Comparison of ENCODE assay signal across 15 cellular contexts in the genomic region with DNA sequence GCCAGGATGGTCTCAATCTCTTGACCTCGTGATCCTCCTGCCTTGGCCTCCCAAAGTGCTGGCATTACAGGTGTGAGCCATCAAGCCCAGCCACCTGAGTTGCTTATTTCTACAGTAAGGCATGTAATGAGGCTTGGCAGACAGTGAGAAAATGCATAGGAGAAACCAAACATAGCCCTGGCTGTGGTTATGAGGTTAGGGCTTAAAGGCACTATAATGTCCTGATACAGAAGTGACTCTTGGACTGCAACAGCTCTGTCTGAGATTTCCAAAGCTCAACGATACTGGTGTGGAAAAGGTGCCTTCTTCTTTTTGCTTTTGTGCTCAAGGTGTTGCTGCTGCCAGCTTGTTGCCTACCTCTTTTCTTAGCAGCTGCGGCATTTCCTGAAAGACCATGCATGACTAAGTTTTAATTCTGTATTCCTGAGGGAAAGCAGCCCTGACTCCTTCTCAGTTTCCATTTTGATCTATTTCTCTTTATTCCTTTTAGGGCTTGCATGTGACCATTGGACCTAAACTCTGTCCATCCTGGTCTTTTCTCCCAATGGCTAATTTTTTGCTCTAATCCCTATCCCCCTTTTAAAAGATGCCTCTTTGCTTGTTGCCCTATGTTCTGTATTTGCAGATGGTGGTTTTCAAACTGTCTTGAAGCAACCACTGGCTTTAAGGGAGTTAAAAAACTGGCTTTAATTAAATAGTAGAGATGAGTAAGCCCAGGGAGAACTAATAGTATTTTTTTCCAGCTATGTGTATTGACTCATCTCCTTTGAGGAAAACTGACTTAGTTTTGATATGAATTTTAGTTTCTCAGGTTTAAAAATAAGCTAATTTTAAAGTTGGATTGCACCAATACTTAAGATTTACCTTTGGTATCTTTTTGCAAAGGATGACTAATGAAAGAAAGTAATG.
DNase-seq lines count a peak whose midpoint lies in the region; ATAC-seq and TF ChIP-seq lines count a peak whose summit lies in the region.
"Had no signal": no experiment of that assay in that cellular context is flagged by ENCODE, and none has a peak within 500 bp of the region (broad histone marks: within the 10 kb centered on the region; RNA-seq: fewer than 3 reads in every experiment).

No MANE protein-coding gene starts in this region.

- no peaks in the 10 kb centered on the region for H3K9me3 Mint-ChIP-seq in activated naive CD4-positive, alpha-beta T cell treated with anti-CD3 and anti-CD28 coated beads, Interleukin-2, amount 50 U/mL, for 24 hours
- H3K9me3 Mint-ChIP-seq in stimulated activated naive B cell treated with anti-CD40 and anti-IgM and Interleukin-4, amounts not matched to agents 10 μg/mL and 1 μg/mL and 100 μg/mL, for 72 hours, result no peaks in the 10 kb centered on the region

- TF ChIP-seq CTCF in fibroblast of mammary gland (conservative IDR thresholded peaks at IDR 0.05; ENCODE audit: control insufficient read depth, insufficient read depth, low read depth, low read length), result no peak
- no peak for TF ChIP-seq CTCF in heart right ventricle (IDR thresholded peaks at IDR 0.05)

- ATAC-seq in stimulated activated naive B cell treated with anti-CD40 and anti-IgM and Interleukin-4, amounts not matched to agents 10 μg/mL and 1 μg/mL and 100 μg/mL, for 72 hours (replicated peaks), result peak in 1 of 2 donors; percentile 60
- ATAC-seq in heart right ventricle, result no peak
- ATAC-seq: pancreas had no signal

- no peak overlapping the region for H3K27ac ChIP-seq in heart right ventricle
- H3K27ac ChIP-seq: cardiac muscle cell, pancreas, stomach had no signal

- DNase-seq in activated naive CD4-positive, alpha-beta T cell treated with anti-CD3 and anti-CD28 coated beads, Interleukin-2, amount 50 U/mL, for 16 hours, result no peak
- DNase-seq in RKO (ENCODE audit: low spot score) (peak; percentile 5), fibroblast of mammary gland (ENCODE audit: low read depth) (peak; percentile 80), foreskin melanocyte (no peak), heart right ventricle (no peak), GOT3 (lab: John Stamatoyannopoulos, UW) (no peak)
- no peak for DNase-seq in stimulated activated naive B cell treated with anti-CD40 and anti-IgM and Interleukin-4, amounts not matched to agents 10 μg/mL and 1 μg/mL and 100 μg/mL, for 72 hours
- DNase-seq: activated CD8-positive, alpha-beta memory T cell treated with anti-CD3 and anti-CD28 coated beads, Interleukin-2, amount 50 U/mL, for 4 hours; BE2C; mesendoderm; NCI-H1417 treated with DMSO at 0.1 percent for 48 hours; pancreas; stomach had no signal

- no peak overlapping the region for H3K4me3 ChIP-seq in fibroblast of mammary gland (ENCODE audit: control insufficient read depth, low read depth, low read length)
- no peak overlapping the region for H3K4me3 ChIP-seq in heart right ventricle
- H3K4me3 ChIP-seq: cardiac muscle cell, pancreas, stomach had no signal

- H3K27ac Mint-ChIP-seq in activated naive CD4-positive, alpha-beta T cell treated with anti-CD3 and anti-CD28 coated beads, Interleukin-2, amount 50 U/mL, for 24 hours, result peak overlapping the region; percentile 48
- peak overlapping the region; percentile 74 for H3K27ac Mint-ChIP-seq in stimulated activated naive B cell treated with anti-CD40 and anti-IgM and Interleukin-4, amounts not matched to agents 10 μg/mL and 1 μg/mL and 100 μg/mL, for 72 hours

- H3K27me3 ChIP-seq in heart right ventricle, result no peaks in the 10 kb centered on the region
- H3K27me3 ChIP-seq: BE2C, cardiac muscle cell, pancreas, stomach had no signal

- no peaks in the 10 kb centered on the region for H3K9me3 ChIP-seq in heart right ventricle
- H3K9me3 ChIP-seq: BE2C, pancreas, stomach had no signal

- H3K4me1 ChIP-seq in heart right ventricle, result peaks cover 0 to 24% (median 12%) of the 10 kb centered on the region in 9 donors
- H3K4me1 ChIP-seq: BE2C had no signal

- no peaks in the 10 kb centered on the region for H3K27me3 Mint-ChIP-seq in activated naive CD4-positive, alpha-beta T cell treated with anti-CD3 and anti-CD28 coated beads, Interleukin-2, amount 50 U/mL, for 24 hours
- H3K27me3 Mint-ChIP-seq in stimulated activated naive B cell treated with anti-CD40 and anti-IgM and Interleukin-4, amounts not matched to agents 10 μg/mL and 1 μg/mL and 100 μg/mL, for 72 hours, result no peaks in the 10 kb centered on the region

- H3K4me3 Mint-ChIP-seq in activated naive CD4-positive, alpha-beta T cell treated with anti-CD3 and anti-CD28 coated beads, Interleukin-2, amount 50 U/mL, for 24 hours, result peak overlapping the region; percentile 45
- H3K4me3 Mint-ChIP-seq in stimulated activated naive B cell treated with anti-CD40 and anti-IgM and Interleukin-4, amounts not matched to agents 10 μg/mL and 1 μg/mL and 100 μg/mL, for 72 hours, result no peak overlapping the region

- 92 to 95% methylated on average over 3 of the region's 3 CpGs for WGBS in heart right ventricle, 2 donors

- peaks cover 13% of the 10 kb centered on the region for H3K36me3 Mint-ChIP-seq in activated naive CD4-positive, alpha-beta T cell treated with anti-CD3 and anti-CD28 coated beads, Interleukin-2, amount 50 U/mL, for 24 hours
- H3K36me3 Mint-ChIP-seq in stimulated activated naive B cell treated with anti-CD40 and anti-IgM and Interleukin-4, amounts not matched to agents 10 μg/mL and 1 μg/mL and 100 μg/mL, for 72 hours, result peaks cover 19 to 22% of the 10 kb centered on the region in 2 donors

- intact Hi-C loops in heart right ventricle (cut with DNase I), result loop anchor here in 2 of 10 donors (5.0 to 10.0 kb wide), 2 partner anchors 66 to 68 kb away; partner anchors contain the start of gene KIF1B (in 2 of the 2)

- peaks cover 0 to 100% (median 56%) of the 10 kb centered on the region in 9 donors for H3K36me3 ChIP-seq in heart right ventricle
- H3K36me3 ChIP-seq: BE2C had no signal

- peaks cover 18% of the 10 kb centered on the region for H3K4me1 Mint-ChIP-seq in activated naive CD4-positive, alpha-beta T cell treated with anti-CD3 and anti-CD28 coated beads, Interleukin-2, amount 50 U/mL, for 24 hours
- peaks cover 5 to 6% of the 10 kb centered on the region in 2 donors for H3K4me1 Mint-ChIP-seq in stimulated activated naive B cell treated with anti-CD40 and anti-IgM and Interleukin-4, amounts not matched to agents 10 μg/mL and 1 μg/mL and 100 μg/mL, for 72 hours

Comparison
In these comparisons a context has a peak if more than half of its experiments do, and no peak if none do; other contexts are left out.
1. DNase-seq: peak in RKO (single experiment) and fibroblast of mammary gland (single experiment); none in activated naive CD4-positive, alpha-beta T cell treated with anti-CD3 and anti-CD28 coated beads, Interleukin-2, amount 50 U/mL, for 16 hours (single experiment), stimulated activated naive B cell treated with anti-CD40 and anti-IgM and Interleukin-4, amounts not matched to agents 10 μg/mL and 1 μg/mL and 100 μg/mL, for 72 hours (single experiment), foreskin melanocyte (single experiment), heart right ventricle (0 of 2) and GOT3 (single experiment).